In the genomic region with DNA sequence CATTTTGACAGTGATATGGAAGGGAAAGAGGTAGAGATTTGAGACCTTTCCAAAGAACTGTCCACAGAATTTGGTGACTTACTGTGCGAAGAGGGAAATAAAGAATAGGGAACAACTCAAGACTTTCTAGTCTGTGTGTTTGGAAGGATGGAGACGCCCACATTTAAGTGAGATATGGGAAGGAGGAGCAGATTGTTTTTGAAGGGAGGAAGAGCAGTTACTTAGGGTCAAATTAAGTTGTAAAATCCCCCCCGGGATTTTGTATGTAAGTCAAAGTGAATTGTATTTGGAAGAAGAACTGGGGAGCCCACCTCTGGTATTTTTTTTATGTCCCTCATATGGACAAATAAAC, we compare ENCODE assay signal across 1 cellular context.
TF ChIP-seq lines count a peak whose summit lies in the region.

No MANE protein-coding gene starts in this region.

TF ChIP-seq in GM12878, 131 proteins besides CTCF, POLR2A, EP300 and RAD21 (continued from another document):
- TF ChIP-seq SIN3A (IDR thresholded peaks at IDR 0.05; ENCODE audit: low read depth, low read length): no peak
- TF ChIP-seq, protein P1, sequence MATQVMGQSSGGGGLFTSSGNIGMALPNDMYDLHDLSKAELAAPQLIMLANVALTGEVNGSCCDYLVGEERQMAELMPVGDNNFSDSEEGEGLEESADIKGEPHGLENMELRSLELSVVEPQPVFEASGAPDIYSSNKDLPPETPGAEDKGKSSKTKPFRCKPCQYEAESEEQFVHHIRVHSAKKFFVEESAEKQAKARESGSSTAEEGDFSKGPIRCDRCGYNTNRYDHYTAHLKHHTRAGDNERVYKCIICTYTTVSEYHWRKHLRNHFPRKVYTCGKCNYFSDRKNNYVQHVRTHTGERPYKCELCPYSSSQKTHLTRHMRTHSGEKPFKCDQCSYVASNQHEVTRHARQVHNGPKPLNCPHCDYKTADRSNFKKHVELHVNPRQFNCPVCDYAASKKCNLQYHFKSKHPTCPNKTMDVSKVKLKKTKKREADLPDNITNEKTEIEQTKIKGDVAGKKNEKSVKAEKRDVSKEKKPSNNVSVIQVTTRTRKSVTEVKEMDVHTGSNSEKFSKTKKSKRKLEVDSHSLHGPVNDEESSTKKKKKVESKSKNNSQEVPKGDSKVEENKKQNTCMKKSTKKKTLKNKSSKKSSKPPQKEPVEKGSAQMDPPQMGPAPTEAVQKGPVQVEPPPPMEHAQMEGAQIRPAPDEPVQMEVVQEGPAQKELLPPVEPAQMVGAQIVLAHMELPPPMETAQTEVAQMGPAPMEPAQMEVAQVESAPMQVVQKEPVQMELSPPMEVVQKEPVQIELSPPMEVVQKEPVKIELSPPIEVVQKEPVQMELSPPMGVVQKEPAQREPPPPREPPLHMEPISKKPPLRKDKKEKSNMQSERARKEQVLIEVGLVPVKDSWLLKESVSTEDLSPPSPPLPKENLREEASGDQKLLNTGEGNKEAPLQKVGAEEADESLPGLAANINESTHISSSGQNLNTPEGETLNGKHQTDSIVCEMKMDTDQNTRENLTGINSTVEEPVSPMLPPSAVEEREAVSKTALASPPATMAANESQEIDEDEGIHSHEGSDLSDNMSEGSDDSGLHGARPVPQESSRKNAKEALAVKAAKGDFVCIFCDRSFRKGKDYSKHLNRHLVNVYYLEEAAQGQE (IDR thresholded peaks at IDR 0.05; ENCODE audit: low read depth, low read length): no peak
- no peak for TF ChIP-seq MTA3 (IDR thresholded peaks at IDR 0.05; ENCODE audit: borderline replicate concordance, low read length)
- no peak for TF ChIP-seq HDGF (IDR thresholded peaks at IDR 0.05)
- no peak for TF ChIP-seq RAD51 (IDR thresholded peaks at IDR 0.05)
- TF ChIP-seq PML (IDR thresholded peaks at IDR 0.05; ENCODE audit: low read length): no peak
- no peak for TF ChIP-seq ESRRA (IDR thresholded peaks at IDR 0.05; ENCODE audit: low read length)
- 0 out of 2 replicates have a peak, but pooled peaks have one; percentile 2 for TF ChIP-seq NFIC (IDR thresholded peaks at IDR 0.05; ENCODE audit: low read depth, low read length)
